10 cellular contexts compared by ENCODE assay signal in the genomic region with DNA sequence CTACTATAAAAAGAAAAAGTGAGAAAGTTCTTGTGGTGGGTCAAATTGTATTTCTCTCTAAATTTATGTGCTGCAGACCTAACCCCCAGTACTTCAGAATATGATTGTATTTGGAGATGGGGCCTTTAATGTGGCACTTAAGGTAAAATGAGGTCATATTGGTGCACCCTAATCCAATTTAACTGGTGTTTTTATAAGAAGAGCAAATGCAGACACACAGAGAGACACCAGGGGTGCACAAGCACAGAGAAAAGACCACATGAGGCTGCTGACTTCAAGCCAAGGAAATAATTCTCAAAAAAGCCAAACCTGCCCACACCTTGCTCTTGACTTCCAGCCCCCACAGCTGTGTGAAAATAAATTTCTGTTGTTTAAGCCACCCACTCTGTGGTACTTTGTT.
"Had no signal": no experiment of that assay in that cellular context is flagged by ENCODE, and none has a peak within 500 bp of the region (broad histone marks: within the 10 kb centered on the region; RNA-seq: fewer than 3 reads in every experiment).

No MANE protein-coding gene starts in this region.

- H3K27me3 ChIP-seq: gastrocnemius medialis, heart left ventricle, upper lobe of left lung had no signal

- H3K27ac ChIP-seq: gastrocnemius medialis, heart left ventricle, upper lobe of left lung had no signal

- DNase-seq: activated CD4-positive, CD25-positive, alpha-beta regulatory T cell treated with anti-CD3 and anti-CD28 coated beads, Interleukin-2, amount 50 U/mL, for 72 hours; activated naive CD8-positive, alpha-beta T cell treated with anti-CD3 and anti-CD28 coated beads for 36 hours; cortex of kidney; effector memory CD4-positive, alpha-beta T cell; gastrocnemius medialis; heart left ventricle; right cardiac atrium; stimulated activated naive CD8-positive, alpha-beta T cell treated with anti-CD3 and anti-CD28 coated beads, Interleukin-15, amount 100 ng/mL, for 72 hours; T-helper 9 cell; upper lobe of left lung had no signal
